ENCODE assay signal across 11 cellular contexts in genomic region chr2:241775223-241776177, GRCh38. TPM values are rescaled to one million over a fixed set of nuclear protein-coding genes. Genes with fewer than 3 reads are reported as not detected.
DNase-seq lines count a peak whose midpoint lies in the region; ATAC-seq lines count a peak whose summit lies in the region.
"Had no signal": no experiment of that assay in that cellular context is flagged by ENCODE, and none has a peak within 500 bp of the region (broad histone marks: within the 10 kb centered on the region; RNA-seq: fewer than 3 reads in every experiment).

No MANE protein-coding gene starts in this region.

- intact Hi-C loops in activated CD4-positive, alpha-beta T cell treated with anti-CD3 and anti-CD28 coated beads for 36 hours (cut with DNase I, micrococcal nuclease): no loop called here

- H3K4me3 Mint-ChIP-seq in stimulated activated naive B cell treated with anti-CD40 and anti-IgM and Interleukin-4, amounts not matched to agents 10 μg/mL and 1 μg/mL and 100 μg/mL, for 72 hours: no peak overlapping the region
- no peak overlapping the region for H3K4me3 Mint-ChIP-seq in activated CD4-positive, alpha-beta T cell treated with anti-CD3 and anti-CD28 coated beads for 36 hours
- H3K4me3 Mint-ChIP-seq: activated naive CD4-positive, alpha-beta T cell treated with anti-CD3 and anti-CD28 coated beads for 36 hours; WTC11 had no signal

- peak overlapping the region; percentile 47 for H3K27ac Mint-ChIP-seq in stimulated activated naive B cell treated with anti-CD40 and anti-IgM and Interleukin-4, amounts not matched to agents 10 μg/mL and 1 μg/mL and 100 μg/mL, for 72 hours
- no peak overlapping the region for H3K27ac Mint-ChIP-seq in activated CD4-positive, alpha-beta T cell treated with anti-CD3 and anti-CD28 coated beads for 36 hours
- H3K27ac Mint-ChIP-seq: activated naive CD4-positive, alpha-beta T cell treated with anti-CD3 and anti-CD28 coated beads for 36 hours; WTC11 had no signal

- POLR2A ChIA-PET in activated CD4-positive, alpha-beta T cell treated with anti-CD3 and anti-CD28 coated beads for 36 hours (lab: Charles Lee): no interaction called here

- H3K9me3 Mint-ChIP-seq in stimulated activated naive B cell treated with anti-CD40 and anti-IgM and Interleukin-4, amounts not matched to agents 10 μg/mL and 1 μg/mL and 100 μg/mL, for 72 hours: no peaks in the 10 kb centered on the region
- H3K9me3 Mint-ChIP-seq in activated CD4-positive, alpha-beta T cell treated with anti-CD3 and anti-CD28 coated beads for 36 hours (ENCODE audit: low read depth): no peaks in the 10 kb centered on the region

- H3K36me3 Mint-ChIP-seq in stimulated activated naive B cell treated with anti-CD40 and anti-IgM and Interleukin-4, amounts not matched to agents 10 μg/mL and 1 μg/mL and 100 μg/mL, for 72 hours: peaks cover 2 to 5% of the 10 kb centered on the region in 2 donors
- H3K36me3 Mint-ChIP-seq in activated CD4-positive, alpha-beta T cell treated with anti-CD3 and anti-CD28 coated beads for 36 hours (ENCODE audit: low read depth): no peaks in the 10 kb centered on the region

- peak; percentile 24 for DNase-seq in activated CD4-positive, CD25-positive, alpha-beta regulatory T cell treated with anti-CD3 and anti-CD28 coated beads, Interleukin-2, amount 50 U/mL, for 72 hours
- no peak for DNase-seq in activated CD4-positive, CD25-positive, alpha-beta regulatory T cell (lab: John Stamatoyannopoulos, UW)
- peak; percentile 87 for DNase-seq in NCI-H226
- peak; percentile 11 for DNase-seq in iPS-NIHi7 (ENCODE audit: extremely low spot score)
- no peak for DNase-seq in stimulated activated naive B cell treated with anti-CD40 and anti-IgM and Interleukin-4, amounts not matched to agents 10 μg/mL and 1 μg/mL and 100 μg/mL, for 72 hours
- DNase-seq in activated CD4-positive, alpha-beta T cell treated with anti-CD3 and anti-CD28 coated beads, Interleukin-2, amount 50 U/mL, for 4 hours: no peak
- DNase-seq in activated CD4-positive, alpha-beta T cell treated with anti-CD3 and anti-CD28 coated beads for 36 hours: no peak
- DNase-seq: activated naive CD4-positive, alpha-beta T cell treated with anti-CD3 and anti-CD28 coated beads for 36 hours; cortex of kidney had no signal

- no peak for ATAC-seq in stimulated activated naive B cell treated with anti-CD40 and anti-IgM and Interleukin-4, amounts not matched to agents 10 μg/mL and 1 μg/mL and 100 μg/mL, for 72 hours (replicated peaks)
- no peak for ATAC-seq in GM19035 (IDR thresholded peaks at IDR 0.05; ENCODE audit: unreplicated experiment)
- no peak for ATAC-seq in activated CD4-positive, alpha-beta T cell treated with anti-CD3 and anti-CD28 coated beads for 36 hours
- ATAC-seq: WTC11 had no signal

- CTCF ChIA-PET in activated CD4-positive, alpha-beta T cell treated with anti-CD3 and anti-CD28 coated beads for 36 hours (lab: Charles Lee): interaction anchor here (0.6 kb wide), 1 partner anchor 69 kb away, joined by 3 read pairs; no protein-coding TSS in a partner anchor

- H3K4me1 Mint-ChIP-seq in stimulated activated naive B cell treated with anti-CD40 and anti-IgM and Interleukin-4, amounts not matched to agents 10 μg/mL and 1 μg/mL and 100 μg/mL, for 72 hours: peaks cover 12 to 19% of the 10 kb centered on the region in 2 donors
- peaks cover 14% of the 10 kb centered on the region for H3K4me1 Mint-ChIP-seq in activated CD4-positive, alpha-beta T cell treated with anti-CD3 and anti-CD28 coated beads for 36 hours

- H3K27me3 Mint-ChIP-seq in stimulated activated naive B cell treated with anti-CD40 and anti-IgM and Interleukin-4, amounts not matched to agents 10 μg/mL and 1 μg/mL and 100 μg/mL, for 72 hours: peaks cover 7 to 17% of the 10 kb centered on the region in 2 donors
- no peaks in the 10 kb centered on the region for H3K27me3 Mint-ChIP-seq in activated CD4-positive, alpha-beta T cell treated with anti-CD3 and anti-CD28 coated beads for 36 hours

RNA-seq across cellular contexts. Expression of gene GAL3ST2, which starts 1.1 kb away (rescaled TPM):
- total RNA-seq in activated CD4-positive, alpha-beta T cell treated with anti-CD3 and anti-CD28 coated beads for 36 hours: 1 to 10 TPM in 1 of 2 experiments, under 1 TPM in 1; 0.94 to 1.0 TPM
- total RNA-seq: activated naive CD4-positive, alpha-beta T cell treated with anti-CD3 and anti-CD28 coated beads for 36 hours had no signal

RNA-seq across cellular contexts. Expression of gene NEU4, which starts 33.5 kb away (rescaled TPM):
- under 1 TPM; 0.76 to 0.89 TPM for total RNA-seq in activated CD4-positive, alpha-beta T cell treated with anti-CD3 and anti-CD28 coated beads for 36 hours
- total RNA-seq: activated naive CD4-positive, alpha-beta T cell treated with anti-CD3 and anti-CD28 coated beads for 36 hours had no signal

RNA-seq across cellular contexts. Expression of gene D2HGDH, which starts 41.1 kb away (rescaled TPM):
- 10 to 100 TPM; 18.2 to 34.1 TPM for total RNA-seq in activated CD4-positive, alpha-beta T cell treated with anti-CD3 and anti-CD28 coated beads for 36 hours

Comparison
In these comparisons a context has a peak if more than half of its experiments do, and no peak if none do; other contexts are left out.
1. DNase-seq: peak in activated CD4-positive, CD25-positive, alpha-beta regulatory T cell treated with anti-CD3 and anti-CD28 coated beads, Interleukin-2, amount 50 U/mL, for 72 hours (single experiment), NCI-H226 (single experiment) and iPS-NIHi7 (single experiment); none in activated CD4-positive, CD25-positive, alpha-beta regulatory T cell (0 of 4), stimulated activated naive B cell treated with anti-CD40 and anti-IgM and Interleukin-4, amounts not matched to agents 10 μg/mL and 1 μg/mL and 100 μg/mL, for 72 hours (single experiment), activated CD4-positive, alpha-beta T cell treated with anti-CD3 and anti-CD28 coated beads, Interleukin-2, amount 50 U/mL, for 4 hours (0 of 2) and activated CD4-positive, alpha-beta T cell treated with anti-CD3 and anti-CD28 coated beads for 36 hours (single experiment).